Comparison of ENCODE assay signal across 8 cellular contexts in the genomic region with DNA sequence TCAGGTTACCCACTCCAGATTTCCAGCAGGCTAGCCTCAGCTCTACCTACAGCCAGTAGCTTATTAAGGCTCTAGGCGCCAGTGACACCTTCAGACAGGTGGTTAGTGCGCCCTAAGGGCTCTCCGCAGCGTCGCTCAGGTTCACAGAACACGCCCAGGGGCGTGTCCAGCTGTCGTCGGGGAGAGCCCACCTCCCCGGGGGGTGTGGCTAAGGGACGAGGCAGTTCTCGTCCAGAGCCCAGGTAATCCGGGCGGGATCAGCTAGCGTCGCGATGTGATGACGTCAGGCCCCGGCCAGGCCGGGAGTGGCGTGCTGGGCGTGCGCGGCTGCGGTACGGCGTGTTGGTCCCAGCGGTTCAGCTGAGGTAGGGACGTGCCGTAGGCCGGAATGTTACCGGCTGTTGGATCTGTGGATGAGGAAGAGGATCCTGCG. TPM values are rescaled to one million over a fixed set of nuclear protein-coding genes. Genes with fewer than 3 reads are reported as not detected.
A peak's percentile ranks its signal among the peaks of the same experiment; 100 is the strongest.
DNase-seq lines count a peak whose midpoint lies in the region; ATAC-seq, FAIRE-seq and TF ChIP-seq lines count a peak whose summit lies in the region.
"Not testable (repeated sequence)": the region's sequence is repeated elsewhere in the genome, so short reads cannot be mapped to it uniquely, and the experiment has no call there.

A gene (plus strand): TSS at position 340 of the 433 bp plus-strand sequence. CDS start 49 bp downstream, at position 389.

- not testable (repeated sequence) for H2AFZ ChIP-seq in GM23338

- H3K27ac ChIP-seq in A549, result peak within 1 kb of the TSS; percentile 30 to 77; a peak in 2 of 6 replicates
- H3K27ac ChIP-seq in GM23338 (ENCODE audit: low read depth), result not testable (repeated sequence)

- H3K27ac Mint-ChIP-seq in GM23338, result not testable (repeated sequence)
- H3K27ac Mint-ChIP-seq in chondrocyte (ENCODE audit: unreplicated experiment), result peak within 1 kb of the TSS; percentile 73
- peak within 1 kb of the TSS in 1 of 2 donors; percentile 53 for H3K27ac Mint-ChIP-seq in natural killer cell treated with Interleukin-12 subunit alpha and Interleukin-12 subunit beta and Interleukin-15 and Interleukin-18, amount 100 ng/mL, for 72 hours

- 0% methylated on average over 5 of the region's 33 CpGs for WGBS in A549 (ENCODE audit: missing lambda C conversion rate)

- H4K20me1 ChIP-seq in GM23338 (replicated peaks; ENCODE audit: insufficient read depth), result not testable (repeated sequence)

- H3K9me3 Mint-ChIP-seq in GM23338; chondrocyte (ENCODE audit: low read depth); natural killer cell treated with Interleukin-12 subunit alpha and Interleukin-12 subunit beta and Interleukin-15 and Interleukin-18, amount 100 ng/mL, for 72 hours: not testable (repeated sequence)

- H3K4me2 ChIP-seq in A549, result peak within 1 kb of the TSS; percentile 76
- peak within 1 kb of the TSS; percentile 74 for H3K4me2 ChIP-seq in GM23338

- H3F3A ChIP-seq in GM23338 (replicated peaks; ENCODE audit: low read depth), result not testable (repeated sequence)

- not testable (repeated sequence) for H3K9me3 ChIP-seq in A549

- H3K4me3 Mint-ChIP-seq in GM23338 (peak within 1 kb of the TSS; percentile 75), chondrocyte (ENCODE audit: unreplicated experiment) (peak within 1 kb of the TSS; percentile 70)
- peak within 1 kb of the TSS; percentile 74 for H3K4me3 Mint-ChIP-seq in natural killer cell treated with Interleukin-12 subunit alpha and Interleukin-12 subunit beta and Interleukin-15 and Interleukin-18, amount 100 ng/mL, for 72 hours

- not testable (repeated sequence) for H3K36me3 Mint-ChIP-seq in GM23338 (ENCODE audit: low read depth); chondrocyte (ENCODE audit: low read depth); natural killer cell treated with Interleukin-12 subunit alpha and Interleukin-12 subunit beta and Interleukin-15 and Interleukin-18, amount 100 ng/mL, for 72 hours

- POLR2A ChIA-PET in A549 (lab: Yijun Ruan, JAX), result not testable (repeated sequence)

- TF ChIP-seq POLR2A in A549 (IDR thresholded peaks at IDR 0.05; ENCODE audit: low read length) (peak; percentile 23; the same call in 1 of the 2 replicates), Raji (IDR thresholded peaks at IDR 0.05; ENCODE audit: insufficient read depth, low read depth, low read length) (peak; percentile 53)

- H3K4me1 Mint-ChIP-seq in GM23338; chondrocyte (ENCODE audit: low read depth); natural killer cell treated with Interleukin-12 subunit alpha and Interleukin-12 subunit beta and Interleukin-15 and Interleukin-18, amount 100 ng/mL, for 72 hours (ENCODE audit: low read depth in 2 of 2): not testable (repeated sequence)

- CTCF ChIA-PET in A549 (lab: Yijun Ruan, JAX), result not testable (repeated sequence)

- not testable (repeated sequence) for H3K79me2 ChIP-seq in GM23338 (replicated peaks; ENCODE audit: insufficient read depth)

- peak within 1 kb of the TSS; percentile 44 for H3K4me3 ChIP-seq in A549
- peak within 1 kb of the TSS; percentile 56 for H3K4me3 ChIP-seq in GM23338

- not testable (repeated sequence) for H3K27me3 Mint-ChIP-seq in GM23338 (ENCODE audit: insufficient read depth, low read depth, poor library complexity); chondrocyte (ENCODE audit: low read depth); natural killer cell treated with Interleukin-12 subunit alpha and Interleukin-12 subunit beta and Interleukin-15 and Interleukin-18, amount 100 ng/mL, for 72 hours

- not testable (repeated sequence) for TF ChIP-seq RAD21 in A549 (conservative IDR thresholded peaks at IDR 0.05 in 1 of 2, IDR thresholded peaks at IDR 0.05 in 1 of 2)

- FAIRE-seq in A549 (lab: Jason Lieb, UNC), result not testable (repeated sequence)

- H3K27me3 ChIP-seq in GM23338 (ENCODE audit: insufficient read depth), result peaks cover 12% of the 10 kb centered on the region; the same call in 1 of the 2 replicates

- not testable (repeated sequence) for ATAC-seq in A549; GM23338; left cardiac atrium; natural killer cell treated with Interleukin-12 subunit alpha and Interleukin-12 subunit beta and Interleukin-15 and Interleukin-18, amount 100 ng/mL, for 72 hours

- not testable (repeated sequence) for H3K9me2 ChIP-seq in GM23338 (ENCODE audit: insufficient read depth)

- DNase-seq in A549 (ENCODE audit: low read depth in 1 of 2, low spot score in 1 of 2), result peak; percentile 0 to 41
- DNase-seq in GM23338 (ENCODE audit: low spot score), result peak; percentile 54
- DNase-seq in activated T-cell treated with anti-CD3 and anti-CD28 coated beads for 4 hours, result peak; percentile 41
- DNase-seq in chondrocyte (ENCODE audit: low spot score), result not testable (repeated sequence)
- peak; percentile 43 for DNase-seq in left cardiac atrium
- DNase-seq in natural killer cell treated with Interleukin-12 subunit alpha and Interleukin-12 subunit beta and Interleukin-15 and Interleukin-18, amount 100 ng/mL, for 72 hours (ENCODE audit: low spot score), result peak; percentile 69
- DNase-seq in stimulated activated CD4-positive, alpha-beta T cell treated with anti-CD3 and anti-CD28 coated beads, Interleukin-4, amount 100 ng/mL, for 1 hour, result peak; percentile 56

- TF ChIP-seq CTCF in A549 (IDR thresholded peaks at IDR 0.05); GM23338 (conservative IDR thresholded peaks at IDR 0.05; ENCODE audit: low read depth in 2 of 2); chondrocyte (IDR thresholded peaks at IDR 0.05): not testable (repeated sequence)

- TF ChIP-seq EP300 in A549 (IDR thresholded peaks at IDR 0.05), result not testable (repeated sequence)

- intact Hi-C loops in left cardiac atrium (cut with DNase I), result not testable (repeated sequence)

- H3K4me1 ChIP-seq in A549; GM23338 (ENCODE audit: insufficient read depth): not testable (repeated sequence)

- H3K36me3 ChIP-seq in GM23338 (ENCODE audit: insufficient read depth), result not testable (repeated sequence)

TF ChIP-seq in A549, 52 proteins besides CTCF, POLR2A, EP300 and RAD21 (continues in another document):
- peak in 1 of 2 experiments; percentile 35; a peak in 1 of 5 replicates for TF ChIP-seq JUN (IDR thresholded peaks at IDR 0.05)

TF ChIP-seq in GM23338, 12 proteins besides CTCF, POLR2A, EP300 and RAD21:
- peak; percentile 48 for TF ChIP-seq POLR2AphosphoS5 (IDR thresholded peaks at IDR 0.05; ENCODE audit: low read depth)

RNA-seq across cellular contexts. Expression of the gene that starts here (rescaled TPM):
- polyA plus RNA-seq in A549 (2011; rRNA removed), result 84.6 and 118 TPM in 2 replicates
- polyA plus RNA-seq in A549 (2012; cell fraction: cytosol; rRNA removed), result 35.0 and 50.2 TPM in 2 replicates
- polyA plus RNA-seq in A549 (2012; cell fraction: nucleus; rRNA removed), result 19.7 and 29.2 TPM in 2 replicates
- 79.6 to 85.8 TPM (median 81.0 TPM) in 3 replicates for polyA plus RNA-seq in A549 (2017; fragmentation: RNase III; extraction: RNeasy Plus Mini Kit Qiagen cat#74134 plus additional on column Dnase treatment)
- polyA minus RNA-seq in A549 (2011; rRNA and poly(A)+ RNA removed), result 56.8 and 61.8 TPM in 2 replicates
- total RNA-seq in GM23338 (2014; rRNA removed; shearing (Covaris generic)), result 32.1 and 40.0 TPM in 2 replicates
- polyA plus RNA-seq in GM23338 (2016; fragmentation: Nextera tagmentation; extraction: Ambion mirVana), result 49.5 and 70.3 TPM in 2 replicates
- 26.4 to 32.9 TPM (median 31.8 TPM) in 3 replicates for total RNA-seq in chondrocyte
- total RNA-seq in left cardiac atrium, result 10 to 100 TPM; 18.7 to 26.0 TPM
- total RNA-seq in natural killer cell treated with Interleukin-12 subunit alpha and Interleukin-12 subunit beta and Interleukin-15 and Interleukin-18, amount 100 ng/mL, for 72 hours, result 10 to 100 TPM; 34.1 to 81.9 TPM
